1 cellular context compared by ENCODE assay signal in the genomic region with DNA sequence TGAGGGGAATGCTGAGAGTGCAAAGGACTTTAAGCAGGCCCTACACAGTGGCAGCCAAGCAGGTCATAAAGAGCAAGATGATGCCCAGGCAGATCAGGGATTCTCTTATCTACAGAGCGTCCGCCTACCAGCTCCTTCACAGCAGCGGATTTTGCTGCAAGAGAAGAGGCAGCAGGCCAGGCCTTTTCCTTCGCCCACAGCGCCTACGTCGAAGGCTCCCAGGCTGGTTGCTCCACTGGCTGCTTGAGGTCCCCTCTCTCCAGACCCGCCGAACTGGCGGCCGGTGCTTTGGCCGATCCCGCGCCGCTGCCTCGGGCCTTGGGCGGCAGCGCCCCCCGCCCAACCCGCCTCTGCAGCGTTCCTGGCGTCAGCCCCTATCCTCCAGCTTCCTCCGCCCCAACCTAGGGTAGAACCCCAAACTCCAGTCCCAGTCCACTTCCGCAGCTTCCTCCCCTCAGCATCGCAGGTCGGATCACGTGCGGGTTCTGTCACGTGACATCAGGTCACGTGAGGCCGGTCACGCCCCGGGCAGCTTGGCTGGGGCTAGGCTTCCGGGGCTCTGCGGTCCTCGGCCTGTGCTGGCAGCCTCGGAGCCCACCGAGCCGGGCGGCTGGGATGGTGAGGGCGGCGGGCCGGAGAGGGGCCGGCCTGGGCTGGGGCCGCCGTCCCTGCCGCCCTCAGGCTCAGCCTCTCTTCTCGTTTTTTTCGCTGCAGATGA.
TF ChIP-seq lines count a peak whose summit lies in the region.

A gene with protein sequence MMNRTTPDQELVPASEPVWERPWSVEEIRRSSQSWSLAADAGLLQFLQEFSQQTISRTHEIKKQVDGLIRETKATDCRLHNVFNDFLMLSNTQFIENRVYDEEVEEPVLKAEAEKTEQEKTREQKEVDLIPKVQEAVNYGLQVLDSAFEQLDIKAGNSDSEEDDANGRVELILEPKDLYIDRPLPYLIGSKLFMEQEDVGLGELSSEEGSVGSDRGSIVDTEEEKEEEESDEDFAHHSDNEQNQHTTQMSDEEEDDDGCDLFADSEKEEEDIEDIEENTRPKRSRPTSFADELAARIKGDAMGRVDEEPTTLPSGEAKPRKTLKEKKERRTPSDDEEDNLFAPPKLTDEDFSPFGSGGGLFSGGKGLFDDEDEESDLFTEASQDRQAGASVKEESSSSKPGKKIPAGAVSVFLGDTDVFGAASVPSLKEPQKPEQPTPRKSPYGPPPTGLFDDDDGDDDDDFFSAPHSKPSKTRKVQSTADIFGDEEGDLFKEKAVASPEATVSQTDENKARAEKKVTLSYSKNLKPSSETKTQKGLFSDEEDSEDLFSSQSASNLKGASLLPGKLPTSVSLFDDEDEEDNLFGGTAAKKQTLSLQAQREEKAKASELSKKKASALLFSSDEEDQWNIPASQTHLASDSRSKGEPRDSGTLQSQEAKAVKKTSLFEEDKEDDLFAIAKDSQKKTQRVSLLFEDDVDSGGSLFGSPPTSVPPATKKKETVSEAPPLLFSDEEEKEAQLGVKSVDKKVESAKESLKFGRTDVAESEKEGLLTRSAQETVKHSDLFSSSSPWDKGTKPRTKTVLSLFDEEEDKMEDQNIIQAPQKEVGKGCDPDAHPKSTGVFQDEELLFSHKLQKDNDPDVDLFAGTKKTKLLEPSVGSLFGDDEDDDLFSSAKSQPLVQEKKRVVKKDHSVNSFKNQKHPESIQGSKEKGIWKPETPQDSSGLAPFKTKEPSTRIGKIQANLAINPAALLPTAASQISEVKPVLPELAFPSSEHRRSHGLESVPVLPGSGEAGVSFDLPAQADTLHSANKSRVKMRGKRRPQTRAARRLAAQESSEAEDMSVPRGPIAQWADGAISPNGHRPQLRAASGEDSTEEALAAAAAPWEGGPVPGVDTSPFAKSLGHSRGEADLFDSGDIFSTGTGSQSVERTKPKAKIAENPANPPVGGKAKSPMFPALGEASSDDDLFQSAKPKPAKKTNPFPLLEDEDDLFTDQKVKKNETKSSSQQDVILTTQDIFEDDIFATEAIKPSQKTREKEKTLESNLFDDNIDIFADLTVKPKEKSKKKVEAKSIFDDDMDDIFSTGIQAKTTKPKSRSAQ (N-terminal part only) (plus strand): TSS at position 564 of the 718 bp plus-strand sequence. CDS start 52 bp downstream, at position 616.

TF ChIP-seq in HepG2, 621 proteins besides CTCF, POLR2A, EP300 and RAD21 (continued from another document and continues in another):
- TF ChIP-seq FOXO1 (CRISPR knock-in tag; IDR thresholded peaks at IDR 0.05) (peak; percentile 51; the same call in 1 of the 2 replicates), ETV5 (CRISPR knock-in tag; IDR thresholded peaks at IDR 0.05; ENCODE audit: borderline replicate concordance) (peak; percentile 84), YEATS2 (CRISPR knock-in tag; IDR thresholded peaks at IDR 0.05; ENCODE audit: borderline replicate concordance) (peak; percentile 96), MAF1 (CRISPR knock-in tag; IDR thresholded peaks at IDR 0.05; ENCODE audit: borderline replicate concordance) (peak; percentile 64; the same call in 1 of the 2 replicates), KLF16 (CRISPR knock-in tag; IDR thresholded peaks at IDR 0.05) (peak; percentile 46 to 98; a peak in 2 of 4 replicates), KDM2A (CRISPR knock-in tag; IDR thresholded peaks at IDR 0.05; ENCODE audit: borderline replicate concordance, low read depth) (peak; percentile 93; the same call in 1 of the 2 replicates), GABPB1 (CRISPR knock-in tag; IDR thresholded peaks at IDR 0.05) (peak; percentile 92), STAT5B (CRISPR knock-in tag; IDR thresholded peaks at IDR 0.05) (0 out of 2 replicates have a peak, but pooled peaks have one; percentile 16), PHF20 (CRISPR knock-in tag; IDR thresholded peaks at IDR 0.05) (peak; percentile 98), MIER2 (CRISPR knock-in tag; IDR thresholded peaks at IDR 0.05) (0 out of 2 replicates have a peak, but pooled peaks have one; percentile 42), ATF7-NPFF (CRISPR knock-in tag; IDR thresholded peaks at IDR 0.05; ENCODE audit: low read depth) (peak; percentile 81), POLR2G (IDR thresholded peaks at IDR 0.05; ENCODE audit: low read depth, low read length) (peak; percentile 85), TAF15 (IDR thresholded peaks at IDR 0.05; ENCODE audit: low read depth, low read length, poor library complexity, severe bottlenecking) (peak; percentile 74), MED1 (CRISPR knock-in tag; IDR thresholded peaks at IDR 0.05) (peak; percentile 78), FOXK1 (CRISPR knock-in tag; IDR thresholded peaks at IDR 0.05; ENCODE audit: borderline replicate concordance, low read depth) (peak; percentile 95), NFYC (CRISPR knock-in tag; IDR thresholded peaks at IDR 0.05) (0 out of 2 replicates have a peak, but pooled peaks have one; percentile 29), ZNF605 (CRISPR knock-in tag; IDR thresholded peaks at IDR 0.05) (peak; percentile 63; the same call in 1 of the 2 replicates), KAT7 (CRISPR knock-in tag; IDR thresholded peaks at IDR 0.05; ENCODE audit: borderline replicate concordance) (peak; percentile 96), GABPA (IDR thresholded peaks at IDR 0.05; ENCODE audit: low read depth, low read length) (peak; percentile 30; the same call in 1 of the 2 replicates), GABPA (CRISPR knock-in tag; IDR thresholded peaks at IDR 0.05; ENCODE audit: low read depth) (peak; percentile 70), ZFP1 (CRISPR knock-in tag; IDR thresholded peaks at IDR 0.05) (peak; percentile 58; the same call in 1 of the 2 replicates), SMYD3 (CRISPR knock-in tag; IDR thresholded peaks at IDR 0.05) (peak; percentile 45; the same call in 1 of the 2 replicates), ARNTL (CRISPR knock-in tag; IDR thresholded peaks at IDR 0.05) (peak; percentile 86; the same call in 1 of the 2 replicates), HNRNPLL (IDR thresholded peaks at IDR 0.05; ENCODE audit: low read depth, low read length, poor library complexity, severe bottlenecking) (peak; percentile 62), TBX3 (IDR thresholded peaks at IDR 0.05; ENCODE audit: borderline replicate concordance) (peak; percentile 81; the same call in 1 of the 2 replicates), SKI (IDR thresholded peaks at IDR 0.05; ENCODE audit: partially characterized antibody) (peak; percentile 60), THAP11 (CRISPR knock-in tag; IDR thresholded peaks at IDR 0.05) (peak; percentile 91), ZSCAN29 (CRISPR knock-in tag; conservative IDR thresholded peaks at IDR 0.05) (0 out of 2 replicates have a peak, but pooled peaks have one; percentile 34), ZNF782 (CRISPR knock-in tag; IDR thresholded peaks at IDR 0.05; ENCODE audit: borderline replicate concordance) (peak; percentile 73; the same call in 1 of the 2 replicates), RBFOX2 (IDR thresholded peaks at IDR 0.05; ENCODE audit: low read depth, low read length) (peak; percentile 92), ZNF768 (CRISPR knock-in tag; IDR thresholded peaks at IDR 0.05) (peak; percentile 57; the same call in 1 of the 2 replicates), HOXA3 (CRISPR knock-in tag; IDR thresholded peaks at IDR 0.05) (peak; percentile 84), ZNF607 (CRISPR knock-in tag; IDR thresholded peaks at IDR 0.05; ENCODE audit: borderline replicate concordance) (peak; percentile 40; the same call in 1 of the 2 replicates), ZNF503 (CRISPR knock-in tag; IDR thresholded peaks at IDR 0.05) (peak; percentile 61), RAD51 (IDR thresholded peaks at IDR 0.05; ENCODE audit: borderline replicate concordance) (peak; percentile 99), KDM4B (CRISPR knock-in tag; IDR thresholded peaks at IDR 0.05) (peak; percentile 79; the same call in 1 of the 2 replicates), RARA (CRISPR knock-in tag; IDR thresholded peaks at IDR 0.05) (peak; percentile 76), HIVEP1 (CRISPR knock-in tag; IDR thresholded peaks at IDR 0.05) (0 out of 2 replicates have a peak, but pooled peaks have one; percentile 46), PRDM10 (CRISPR knock-in tag; IDR thresholded peaks at IDR 0.05; ENCODE audit: low read depth) (0 out of 2 replicates have a peak, but pooled peaks have one; percentile 44), SIX4 (CRISPR knock-in tag; IDR thresholded peaks at IDR 0.05) (peak; percentile 73)
- TF ChIP-seq, protein P1, sequence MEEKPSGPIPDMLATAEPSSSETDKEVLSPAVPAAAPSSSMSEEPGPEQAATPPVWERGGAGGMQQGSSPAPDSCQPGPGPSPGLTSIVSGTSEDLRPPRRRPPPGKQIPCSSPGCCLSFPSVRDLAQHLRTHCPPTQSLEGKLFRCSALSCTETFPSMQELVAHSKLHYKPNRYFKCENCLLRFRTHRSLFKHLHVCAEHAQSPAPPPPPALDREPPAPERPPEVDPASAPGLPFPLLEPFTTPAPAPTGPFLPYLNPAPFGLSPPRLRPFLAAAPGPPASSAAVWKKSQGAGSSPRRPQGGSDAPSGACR (CRISPR knock-in tag; IDR thresholded peaks at IDR 0.05) = 0 out of 2 replicates have a peak, but pooled peaks have one; percentile 47
- TF ChIP-seq, protein P2, sequence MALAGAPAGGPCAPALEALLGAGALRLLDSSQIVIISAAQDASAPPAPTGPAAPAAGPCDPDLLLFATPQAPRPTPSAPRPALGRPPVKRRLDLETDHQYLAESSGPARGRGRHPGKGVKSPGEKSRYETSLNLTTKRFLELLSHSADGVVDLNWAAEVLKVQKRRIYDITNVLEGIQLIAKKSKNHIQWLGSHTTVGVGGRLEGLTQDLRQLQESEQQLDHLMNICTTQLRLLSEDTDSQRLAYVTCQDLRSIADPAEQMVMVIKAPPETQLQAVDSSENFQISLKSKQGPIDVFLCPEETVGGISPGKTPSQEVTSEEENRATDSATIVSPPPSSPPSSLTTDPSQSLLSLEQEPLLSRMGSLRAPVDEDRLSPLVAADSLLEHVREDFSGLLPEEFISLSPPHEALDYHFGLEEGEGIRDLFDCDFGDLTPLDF (CRISPR knock-in tag; IDR thresholded peaks at IDR 0.05) = peak; percentile 33; the same call in 1 of the 2 replicates
- TF ChIP-seq, protein P3, sequence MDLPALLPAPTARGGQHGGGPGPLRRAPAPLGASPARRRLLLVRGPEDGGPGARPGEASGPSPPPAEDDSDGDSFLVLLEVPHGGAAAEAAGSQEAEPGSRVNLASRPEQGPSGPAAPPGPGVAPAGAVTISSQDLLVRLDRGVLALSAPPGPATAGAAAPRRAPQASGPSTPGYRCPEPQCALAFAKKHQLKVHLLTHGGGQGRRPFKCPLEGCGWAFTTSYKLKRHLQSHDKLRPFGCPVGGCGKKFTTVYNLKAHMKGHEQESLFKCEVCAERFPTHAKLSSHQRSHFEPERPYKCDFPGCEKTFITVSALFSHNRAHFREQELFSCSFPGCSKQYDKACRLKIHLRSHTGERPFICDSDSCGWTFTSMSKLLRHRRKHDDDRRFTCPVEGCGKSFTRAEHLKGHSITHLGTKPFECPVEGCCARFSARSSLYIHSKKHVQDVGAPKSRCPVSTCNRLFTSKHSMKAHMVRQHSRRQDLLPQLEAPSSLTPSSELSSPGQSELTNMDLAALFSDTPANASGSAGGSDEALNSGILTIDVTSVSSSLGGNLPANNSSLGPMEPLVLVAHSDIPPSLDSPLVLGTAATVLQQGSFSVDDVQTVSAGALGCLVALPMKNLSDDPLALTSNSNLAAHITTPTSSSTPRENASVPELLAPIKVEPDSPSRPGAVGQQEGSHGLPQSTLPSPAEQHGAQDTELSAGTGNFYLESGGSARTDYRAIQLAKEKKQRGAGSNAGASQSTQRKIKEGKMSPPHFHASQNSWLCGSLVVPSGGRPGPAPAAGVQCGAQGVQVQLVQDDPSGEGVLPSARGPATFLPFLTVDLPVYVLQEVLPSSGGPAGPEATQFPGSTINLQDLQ (CRISPR knock-in tag; IDR thresholded peaks at IDR 0.05) = peak; percentile 51; the same call in 1 of the 2 replicates
- TF ChIP-seq, protein P4, sequence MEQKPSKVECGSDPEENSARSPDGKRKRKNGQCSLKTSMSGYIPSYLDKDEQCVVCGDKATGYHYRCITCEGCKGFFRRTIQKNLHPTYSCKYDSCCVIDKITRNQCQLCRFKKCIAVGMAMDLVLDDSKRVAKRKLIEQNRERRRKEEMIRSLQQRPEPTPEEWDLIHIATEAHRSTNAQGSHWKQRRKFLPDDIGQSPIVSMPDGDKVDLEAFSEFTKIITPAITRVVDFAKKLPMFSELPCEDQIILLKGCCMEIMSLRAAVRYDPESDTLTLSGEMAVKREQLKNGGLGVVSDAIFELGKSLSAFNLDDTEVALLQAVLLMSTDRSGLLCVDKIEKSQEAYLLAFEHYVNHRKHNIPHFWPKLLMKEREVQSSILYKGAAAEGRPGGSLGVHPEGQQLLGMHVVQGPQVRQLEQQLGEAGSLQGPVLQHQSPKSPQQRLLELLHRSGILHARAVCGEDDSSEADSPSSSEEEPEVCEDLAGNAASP (CRISPR knock-in tag; IDR thresholded peaks at IDR 0.05; ENCODE audit: borderline replicate concordance) = peak; percentile 81
